7 cellular contexts compared by ENCODE assay signal in genomic region chr12:131475012-131475411, GRCh38.
DNase-seq lines count a peak whose midpoint lies in the region; ATAC-seq, FAIRE-seq and TF ChIP-seq lines count a peak whose summit lies in the region.
"Not testable (repeated sequence)": the region's sequence is repeated elsewhere in the genome, so short reads cannot be mapped to it uniquely, and the experiment has no call there.

No MANE protein-coding gene starts in this region.

- H3K14ac ChIP-seq in H1 (ENCODE audit: insufficient read length): not testable (repeated sequence)

- not testable (repeated sequence) for H2BK120ac ChIP-seq in H1 (replicated peaks; ENCODE audit: low read depth, low read length)

- FAIRE-seq in H1 (lab: Jason Lieb, UNC): peak; percentile 63

- H2BK5ac ChIP-seq in H1 (ENCODE audit: low read depth, low read length): not testable (repeated sequence)

- not testable (repeated sequence) for H4K8ac ChIP-seq in H1 (ENCODE audit: extremely low read depth, insufficient read depth, low read length)

- not testable (repeated sequence) for H4K91ac ChIP-seq in H1 (replicated peaks; ENCODE audit: insufficient read length, low read length)

- intact Hi-C loops in heart right ventricle (cut with DNase I); lower lobe of right lung (cut with DNase I): not testable (repeated sequence)

- not testable (repeated sequence) for H2BK15ac ChIP-seq in H1 (ENCODE audit: low read length)

- not testable (repeated sequence) for H4K5ac ChIP-seq in H1 (ENCODE audit: insufficient read length, low read depth, low read length)

- not testable (repeated sequence) for H3K9me3 ChIP-seq in H1 (ENCODE audit: insufficient read depth in 2 of 2, low read depth in 1 of 2, low read length in 1 of 2); heart right ventricle; lower lobe of right lung

- ATAC-seq in WTC11 (peak; percentile 14; the same call in 1 of the 2 replicates), heart right ventricle (peak in 5 of 8 donors; percentile 16 to 80 (median 46)), lower lobe of right lung (peak; percentile 40 to 45)
- ATAC-seq in activated T-helper 17 cell treated with anti-CD3 and anti-CD28 coated beads, Interleukin-2, amount 50 U/mL, for 72 hours (replicated peaks): peak; percentile 79
- peak; percentile 60 for ATAC-seq in stimulated activated naive CD8-positive, alpha-beta T cell treated with anti-CD3 and anti-CD28 coated beads, Interleukin-15, amount 100 ng/mL, for 72 hours

- 73% methylated on average over 2 of the region's 19 CpGs; no CpG with 5 or more reads in 1 of the 2 experiments for WGBS in H1 (ENCODE audit: extremely low coverage in 1 of 2, insufficient coverage in 1 of 2, insufficient read length in 1 of 2, insufficient replicate concordance in 2 of 2, low coverage in 1 of 2, low lambda C conversion rate in 2 of 2, missing lambda C conversion rate in 1 of 2), 2 experiments
- WGBS in heart right ventricle, 2 donors: 39 to 67% methylated on average over 4 to 5 of the region's 19 CpGs

- not testable (repeated sequence) for H3K36me3 ChIP-seq in H1 (ENCODE audit: control insufficient read depth in 2 of 4, insufficient read depth in 4 of 4, low read length in 3 of 4); heart right ventricle; lower lobe of right lung

- not testable (repeated sequence) for TF ChIP-seq POLR2A in H1 (IDR thresholded peaks at IDR 0.05; ENCODE audit: control extremely low read depth in 1 of 2, low read depth in 2 of 2, low read length in 2 of 2)

- not testable (repeated sequence) for H4K20me1 ChIP-seq in H1 (replicated peaks in 1 of 2; ENCODE audit: control insufficient read depth in 1 of 2, insufficient read depth in 2 of 2, low read length in 2 of 2)

- TF ChIP-seq EP300 in H1 (IDR thresholded peaks at IDR 0.05; ENCODE audit: borderline replicate concordance in 1 of 2, low read depth in 2 of 2, low read length in 2 of 2): not testable (repeated sequence)

- H3K4me2 ChIP-seq in H1 (ENCODE audit: insufficient read depth in 1 of 2, low read depth in 2 of 2, low read length in 2 of 2): not testable (repeated sequence)

- not testable (repeated sequence) for H3K9me3 Mint-ChIP-seq in WTC11; activated T-helper 17 cell treated with anti-CD3 and anti-CD28 coated beads, Interleukin-2, amount 50 U/mL, for 72 hours; osteocyte (ENCODE audit: unreplicated experiment); stimulated activated naive CD8-positive, alpha-beta T cell treated with anti-CD3 and anti-CD28 coated beads, Interleukin-15, amount 100 ng/mL, for 72 hours

- not testable (repeated sequence) for H3K36me3 Mint-ChIP-seq in WTC11; activated T-helper 17 cell treated with anti-CD3 and anti-CD28 coated beads, Interleukin-2, amount 50 U/mL, for 72 hours (ENCODE audit: low read depth); osteocyte (ENCODE audit: unreplicated experiment)

- H3K23me2 ChIP-seq in H1 (ENCODE audit: low read depth, low read length): not testable (repeated sequence)

- H3K4me1 Mint-ChIP-seq in WTC11; activated T-helper 17 cell treated with anti-CD3 and anti-CD28 coated beads, Interleukin-2, amount 50 U/mL, for 72 hours; osteocyte (ENCODE audit: unreplicated experiment): not testable (repeated sequence)
- H3K4me1 Mint-ChIP-seq in stimulated activated naive CD8-positive, alpha-beta T cell treated with anti-CD3 and anti-CD28 coated beads, Interleukin-15, amount 100 ng/mL, for 72 hours: peaks cover 15% of the 10 kb centered on the region

- not testable (repeated sequence) for H3K4ac ChIP-seq in H1 (replicated peaks; ENCODE audit: insufficient read length, low read depth, low read length)

- CTCF ChIA-PET in WTC11 (lab: Charles Lee): interaction anchor here (0.9 kb wide), 1 partner anchor 23 kb away, joined by 3 read pairs; no protein-coding TSS in a partner anchor
- CTCF ChIA-PET in H1 (lab: Charles Lee; ENCODE audit: partially characterized antibody): not testable (repeated sequence)

- not testable (repeated sequence) for H3K4me3 ChIP-seq in H1 (ENCODE audit: extremely low read depth in 1 of 4, insufficient read depth in 2 of 4, low read depth in 3 of 4, low read length in 4 of 4); heart right ventricle; lower lobe of right lung

- not testable (repeated sequence) for H3K27ac Mint-ChIP-seq in WTC11; activated T-helper 17 cell treated with anti-CD3 and anti-CD28 coated beads, Interleukin-2, amount 50 U/mL, for 72 hours; osteocyte (ENCODE audit: unreplicated experiment); stimulated activated naive CD8-positive, alpha-beta T cell treated with anti-CD3 and anti-CD28 coated beads, Interleukin-15, amount 100 ng/mL, for 72 hours

- not testable (repeated sequence) for TF ChIP-seq RAD21 in H1 (IDR thresholded peaks at IDR 0.05 in 1 of 2, conservative IDR thresholded peaks at IDR 0.05 in 1 of 2; ENCODE audit: low read depth in 2 of 2, low read length in 2 of 2)

- H3K9ac ChIP-seq in H1 (replicated peaks in 1 of 4; ENCODE audit: extremely low read depth in 1 of 4, low read depth in 3 of 4, low read length in 3 of 4): not testable (repeated sequence)

- not testable (repeated sequence) for H3K4me3 Mint-ChIP-seq in WTC11; activated T-helper 17 cell treated with anti-CD3 and anti-CD28 coated beads, Interleukin-2, amount 50 U/mL, for 72 hours; osteocyte (ENCODE audit: unreplicated experiment); stimulated activated naive CD8-positive, alpha-beta T cell treated with anti-CD3 and anti-CD28 coated beads, Interleukin-15, amount 100 ng/mL, for 72 hours

- not testable (repeated sequence) for H3K56ac ChIP-seq in H1 (replicated peaks; ENCODE audit: insufficient read length, low read depth, low read length)

- not testable (repeated sequence) for H3K4me1 ChIP-seq in H1 (replicated peaks in 1 of 4; ENCODE audit: control insufficient read depth in 3 of 4, insufficient read depth in 4 of 4, low read length in 3 of 4); heart right ventricle; lower lobe of right lung

- not testable (repeated sequence) for H3K79me2 ChIP-seq in H1 (ENCODE audit: control insufficient read depth in 1 of 2, insufficient read depth in 2 of 2, low read length in 2 of 2)

- not testable (repeated sequence) for H2AFZ ChIP-seq in H1 (ENCODE audit: low read length)

- H2BK12ac ChIP-seq in H1 (ENCODE audit: low read depth, low read length): not testable (repeated sequence)

- H2AK5ac ChIP-seq in H1 (ENCODE audit: low read depth, low read length): not testable (repeated sequence)

- POLR2A ChIA-PET in WTC11 (lab: Charles Lee); H1 (lab: Charles Lee; ENCODE audit: partially characterized antibody): not testable (repeated sequence)

- DNase-seq in WTC11 (ENCODE audit: low spot score); H1 (ENCODE audit: low read depth in 1 of 2, low spot score in 2 of 2); heart right ventricle; lower lobe of right lung; stimulated activated naive CD8-positive, alpha-beta T cell treated with anti-CD3 and anti-CD28 coated beads, Interleukin-15, amount 100 ng/mL, for 72 hours: not testable (repeated sequence)
- peak; percentile 69 for DNase-seq in osteocyte (ENCODE audit: extremely low spot score, unreplicated experiment)

- not testable (repeated sequence) for H3K27me3 ChIP-seq in H1 (replicated peaks in 1 of 4; ENCODE audit: control insufficient read depth in 3 of 4, extremely low read depth in 1 of 4, insufficient read depth in 3 of 4, low read length in 3 of 4)
- peaks cover 0 to 29% (median 21%) of the 10 kb centered on the region in 7 donors for H3K27me3 ChIP-seq in heart right ventricle
- peaks cover 10% of the 10 kb centered on the region for H3K27me3 ChIP-seq in lower lobe of right lung (ENCODE audit: low read depth)

- H3K23ac ChIP-seq in H1 (ENCODE audit: insufficient read length): not testable (repeated sequence)

- not testable (repeated sequence) for H3K27ac ChIP-seq in H1 (ENCODE audit: low read depth, low read length); heart right ventricle; lower lobe of right lung

- not testable (repeated sequence) for H3K18ac ChIP-seq in H1 (ENCODE audit: extremely low read depth, low read length)

- not testable (repeated sequence) for TF ChIP-seq CTCF in WTC11 (IDR thresholded peaks at IDR 0.05); H1 (IDR thresholded peaks at IDR 0.05; ENCODE audit: control extremely low read depth in 1 of 3, insufficient read depth in 1 of 3, low read depth in 1 of 3, low read length in 3 of 3); heart right ventricle (IDR thresholded peaks at IDR 0.05); lower lobe of right lung (IDR thresholded peaks at IDR 0.05); osteocyte (IDR thresholded peaks at IDR 0.05)

- H2BK20ac ChIP-seq in H1 (ENCODE audit: low read length): not testable (repeated sequence)

- not testable (repeated sequence) for H3K27me3 Mint-ChIP-seq in WTC11 (ENCODE audit: low read depth); activated T-helper 17 cell treated with anti-CD3 and anti-CD28 coated beads, Interleukin-2, amount 50 U/mL, for 72 hours; osteocyte (ENCODE audit: unreplicated experiment); stimulated activated naive CD8-positive, alpha-beta T cell treated with anti-CD3 and anti-CD28 coated beads, Interleukin-15, amount 100 ng/mL, for 72 hours

- not testable (repeated sequence) for H3K79me1 ChIP-seq in H1 (ENCODE audit: low read depth, low read length)

Comparison
In these comparisons a context has a peak if more than half of its experiments do, and no peak if none do; other contexts are left out.
1. ATAC-seq: peak in every context shown above with its lines; median percentile 79 in activated T-helper 17 cell treated with anti-CD3 and anti-CD28 coated beads, Interleukin-2, amount 50 U/mL, for 72 hours; 60 in stimulated activated naive CD8-positive, alpha-beta T cell treated with anti-CD3 and anti-CD28 coated beads, Interleukin-15, amount 100 ng/mL, for 72 hours; 46 in heart right ventricle; 42 in lower lobe of right lung; 14 in WTC11.